Comparison of ENCODE assay signal across 1 cellular context in the genomic region with DNA sequence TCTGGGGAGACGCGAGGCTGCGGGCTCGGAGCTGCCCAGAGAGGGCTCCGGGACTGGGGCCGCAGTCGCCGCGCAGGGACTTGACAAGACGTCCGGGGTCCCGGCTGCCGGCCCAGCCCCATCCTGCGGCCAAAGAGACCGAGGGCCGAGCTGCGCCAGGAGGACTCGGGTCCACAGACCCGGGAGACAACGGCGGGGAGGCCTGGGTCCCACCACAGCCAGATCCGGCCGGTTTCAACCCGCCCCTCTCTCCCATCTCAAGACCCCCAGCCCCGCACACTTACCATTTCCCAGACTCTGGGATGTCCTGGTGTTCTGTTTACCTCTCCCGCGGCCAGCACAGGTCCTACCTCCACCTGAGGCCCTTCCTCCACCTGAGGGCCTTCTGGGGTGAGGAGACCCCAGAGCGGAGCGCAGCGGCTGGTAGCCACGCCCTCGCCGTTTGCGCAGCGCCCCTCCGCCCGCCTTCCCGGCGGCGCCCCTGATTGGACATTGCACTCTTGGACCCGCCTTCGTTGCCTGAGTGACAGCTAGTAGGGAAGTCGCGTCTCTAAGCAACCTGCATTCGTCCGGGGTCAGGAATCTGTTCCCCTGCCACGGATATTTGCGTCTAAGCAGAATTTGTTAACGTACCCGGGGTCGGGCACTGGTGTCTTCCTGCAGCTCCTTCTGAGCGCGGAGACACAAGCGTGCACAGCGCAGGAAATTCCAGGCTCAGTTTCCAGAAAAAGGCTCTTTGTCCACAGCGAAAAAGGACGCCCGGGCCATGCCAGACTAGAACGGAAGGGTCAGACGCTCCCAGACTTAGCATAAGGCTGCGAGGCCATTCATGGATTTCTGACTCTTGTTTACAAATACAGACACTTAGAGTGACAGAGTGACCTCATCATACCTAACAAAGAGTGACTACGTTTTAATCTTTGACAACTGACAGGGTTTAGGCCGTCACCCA.
TF ChIP-seq lines count a peak whose summit lies in the region.

A gene (minus strand): TSS at position 446 of the 952 bp plus-strand sequence. CDS start 159 bp downstream, at position 287.

TF ChIP-seq in SK-N-SH, 30 proteins besides CTCF, POLR2A, EP300 and RAD21 (continued from another document):
- TF ChIP-seq, protein P1, sequence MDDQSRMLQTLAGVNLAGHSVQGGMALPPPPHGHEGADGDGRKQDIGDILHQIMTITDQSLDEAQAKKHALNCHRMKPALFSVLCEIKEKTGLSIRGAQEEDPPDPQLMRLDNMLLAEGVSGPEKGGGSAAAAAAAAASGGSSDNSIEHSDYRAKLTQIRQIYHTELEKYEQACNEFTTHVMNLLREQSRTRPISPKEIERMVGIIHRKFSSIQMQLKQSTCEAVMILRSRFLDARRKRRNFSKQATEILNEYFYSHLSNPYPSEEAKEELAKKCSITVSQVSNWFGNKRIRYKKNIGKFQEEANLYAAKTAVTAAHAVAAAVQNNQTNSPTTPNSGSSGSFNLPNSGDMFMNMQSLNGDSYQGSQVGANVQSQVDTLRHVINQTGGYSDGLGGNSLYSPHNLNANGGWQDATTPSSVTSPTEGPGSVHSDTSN (IDR thresholded peaks at IDR 0.05): peak; percentile 99
- peak; percentile 84 for TF ChIP-seq POLR2AphosphoS5 (IDR thresholded peaks at IDR 0.05; ENCODE audit: low read depth, low read length)
- peak; percentile 61; the same call in 1 of the 2 replicates for TF ChIP-seq NRF1 (IDR thresholded peaks at IDR 0.05; ENCODE audit: low read depth, low read length)
- TF ChIP-seq, protein P2, sequence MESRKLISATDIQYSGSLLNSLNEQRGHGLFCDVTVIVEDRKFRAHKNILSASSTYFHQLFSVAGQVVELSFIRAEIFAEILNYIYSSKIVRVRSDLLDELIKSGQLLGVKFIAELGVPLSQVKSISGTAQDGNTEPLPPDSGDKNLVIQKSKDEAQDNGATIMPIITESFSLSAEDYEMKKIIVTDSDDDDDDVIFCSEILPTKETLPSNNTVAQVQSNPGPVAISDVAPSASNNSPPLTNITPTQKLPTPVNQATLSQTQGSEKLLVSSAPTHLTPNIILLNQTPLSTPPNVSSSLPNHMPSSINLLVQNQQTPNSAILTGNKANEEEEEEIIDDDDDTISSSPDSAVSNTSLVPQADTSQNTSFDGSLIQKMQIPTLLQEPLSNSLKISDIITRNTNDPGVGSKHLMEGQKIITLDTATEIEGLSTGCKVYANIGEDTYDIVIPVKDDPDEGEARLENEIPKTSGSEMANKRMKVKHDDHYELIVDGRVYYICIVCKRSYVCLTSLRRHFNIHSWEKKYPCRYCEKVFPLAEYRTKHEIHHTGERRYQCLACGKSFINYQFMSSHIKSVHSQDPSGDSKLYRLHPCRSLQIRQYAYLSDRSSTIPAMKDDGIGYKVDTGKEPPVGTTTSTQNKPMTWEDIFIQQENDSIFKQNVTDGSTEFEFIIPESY (IDR thresholded peaks at IDR 0.05; ENCODE audit: borderline replicate concordance, low read depth): no peak
- TF ChIP-seq FOXM1 (IDR thresholded peaks at IDR 0.05; ENCODE audit: low read depth): no peak
- TF ChIP-seq ELF1 (IDR thresholded peaks at IDR 0.05): peak; percentile 66
- TF ChIP-seq MEF2A (IDR thresholded peaks at IDR 0.05; ENCODE audit: borderline replicate concordance, low read depth): no peak
